12 cellular contexts compared by ENCODE assay signal in genomic region chr10:72085864-72086465, GRCh38. TPM values are rescaled to one million over a fixed set of nuclear protein-coding genes. Genes with fewer than 3 reads are reported as not detected.
DNase-seq lines count a peak whose midpoint lies in the region; ATAC-seq, FAIRE-seq and TF ChIP-seq lines count a peak whose summit lies in the region.
"Had no signal": no experiment of that assay in that cellular context is flagged by ENCODE, and none has a peak within 500 bp of the region (broad histone marks: within the 10 kb centered on the region; RNA-seq: fewer than 3 reads in every experiment).

No MANE protein-coding gene starts in this region.

- H3K27ac ChIP-seq in CD4-positive, alpha-beta T cell (ENCODE audit: low read depth, low read length), result peak overlapping the region; percentile 96
- no peak overlapping the region for H3K27ac ChIP-seq in body of pancreas

- no peak for ATAC-seq in CD4-positive, alpha-beta T cell (ENCODE audit: poor library complexity)
- no peak for ATAC-seq in natural killer cell treated with Interleukin-12 subunit alpha and Interleukin-12 subunit beta and Interleukin-15 and Interleukin-18, amount 100 ng/mL, for 72 hours
- ATAC-seq in body of pancreas, result no peak
- ATAC-seq in GM19455 (IDR thresholded peaks at IDR 0.05; ENCODE audit: unreplicated experiment), result no peak

- no peaks in the 10 kb centered on the region for H3K27me3 ChIP-seq in CD4-positive, alpha-beta T cell (ENCODE audit: control insufficient read depth, insufficient read depth, low read length)
- H3K27me3 ChIP-seq in body of pancreas, result peaks cover 0 to 20% of the 10 kb centered on the region in 2 donors

- peaks cover 4% of the 10 kb centered on the region for H3K27me3 Mint-ChIP-seq in CD4-positive, alpha-beta T cell
- H3K27me3 Mint-ChIP-seq in activated naive CD8-positive, alpha-beta T cell treated with anti-CD3 and anti-CD28 coated beads for 36 hours, result peaks cover 6% of the 10 kb centered on the region
- no peaks in the 10 kb centered on the region for H3K27me3 Mint-ChIP-seq in natural killer cell treated with Interleukin-12 subunit alpha and Interleukin-12 subunit beta and Interleukin-15 and Interleukin-18, amount 100 ng/mL, for 72 hours

- no peaks in the 10 kb centered on the region for H3K36me3 ChIP-seq in body of pancreas (replicated peaks in 1 of 2; ENCODE audit: insufficient read depth in 1 of 2, low read depth in 2 of 2)
- H3K36me3 ChIP-seq: HAP-1, stomach had no signal

- POLR2A ChIA-PET in CD4-positive, alpha-beta T cell (lab: Charles Lee), result interaction anchor here (0.8 to 8.0 kb wide), 10 partner anchors 10 to 264 kb away, joined by 3 to 117 read pairs (median 5); partner anchors contain the start of genes ANAPC16 and ASCC1

- no peak for TF ChIP-seq CTCF in CD4-positive, alpha-beta T cell (IDR thresholded peaks at IDR 0.05)
- TF ChIP-seq CTCF in GM10266 (IDR thresholded peaks at IDR 0.05; ENCODE audit: control insufficient read depth, insufficient read depth, low read depth, missing control alignments), result no peak
- TF ChIP-seq CTCF in body of pancreas (IDR thresholded peaks at IDR 0.05), result no peak

- CTCF ChIA-PET in CD4-positive, alpha-beta T cell (lab: Charles Lee), result no interaction called here

- H3K9me3 Mint-ChIP-seq in CD4-positive, alpha-beta T cell, result no peaks in the 10 kb centered on the region
- H3K9me3 Mint-ChIP-seq in activated naive CD8-positive, alpha-beta T cell treated with anti-CD3 and anti-CD28 coated beads for 36 hours, result no peaks in the 10 kb centered on the region
- H3K9me3 Mint-ChIP-seq in natural killer cell treated with Interleukin-12 subunit alpha and Interleukin-12 subunit beta and Interleukin-15 and Interleukin-18, amount 100 ng/mL, for 72 hours, result no peaks in the 10 kb centered on the region

- 78 to 82% methylated on average over 1 of the region's 1 CpG for WGBS in body of pancreas, 2 donors

- no peaks in the 10 kb centered on the region for H3K9me3 ChIP-seq in CD4-positive, alpha-beta T cell (ENCODE audit: control insufficient read depth, low read length)
- H3K9me3 ChIP-seq in body of pancreas, result no peaks in the 10 kb centered on the region
- H3K9me3 ChIP-seq: HAP-1, stomach had no signal

- H3K4me3 Mint-ChIP-seq in CD4-positive, alpha-beta T cell, result peak overlapping the region; percentile 100
- H3K4me3 Mint-ChIP-seq in activated naive CD8-positive, alpha-beta T cell treated with anti-CD3 and anti-CD28 coated beads for 36 hours, result peak overlapping the region; percentile 92
- peak overlapping the region; percentile 78 for H3K4me3 Mint-ChIP-seq in natural killer cell treated with Interleukin-12 subunit alpha and Interleukin-12 subunit beta and Interleukin-15 and Interleukin-18, amount 100 ng/mL, for 72 hours

- H3K36me3 Mint-ChIP-seq in CD4-positive, alpha-beta T cell (ENCODE audit: low read depth), result peaks cover 78% of the 10 kb centered on the region
- H3K36me3 Mint-ChIP-seq in activated naive CD8-positive, alpha-beta T cell treated with anti-CD3 and anti-CD28 coated beads for 36 hours, result peaks cover 41% of the 10 kb centered on the region
- no peaks in the 10 kb centered on the region for H3K36me3 Mint-ChIP-seq in natural killer cell treated with Interleukin-12 subunit alpha and Interleukin-12 subunit beta and Interleukin-15 and Interleukin-18, amount 100 ng/mL, for 72 hours

- no peak for DNase-seq in CD4-positive, alpha-beta T cell
- DNase-seq in GM10266 (ENCODE audit: extremely low spot score) (peak; percentile 23), RCC 7860 (ENCODE audit: low spot score) (no peak), body of pancreas (no peak), T-helper 9 cell (no peak)
- DNase-seq in activated naive CD8-positive, alpha-beta T cell treated with anti-CD3 and anti-CD28 coated beads for 36 hours, result no peak
- DNase-seq in natural killer cell treated with Interleukin-12 subunit alpha and Interleukin-12 subunit beta and Interleukin-15 and Interleukin-18, amount 100 ng/mL, for 72 hours (ENCODE audit: low spot score), result no peak
- DNase-seq: NCI-H187 treated with DMSO at 0.1 percent for 48 hours, stomach had no signal

- H3K27ac Mint-ChIP-seq in CD4-positive, alpha-beta T cell, result peak overlapping the region; percentile 98
- peak overlapping the region; percentile 88 for H3K27ac Mint-ChIP-seq in activated naive CD8-positive, alpha-beta T cell treated with anti-CD3 and anti-CD28 coated beads for 36 hours
- H3K27ac Mint-ChIP-seq in natural killer cell treated with Interleukin-12 subunit alpha and Interleukin-12 subunit beta and Interleukin-15 and Interleukin-18, amount 100 ng/mL, for 72 hours, result peak overlapping the region; percentile 78 to 89

- peaks cover 17% of the 10 kb centered on the region for H3K4me1 ChIP-seq in body of pancreas
- H3K4me1 ChIP-seq: HAP-1 had no signal

- intact Hi-C loops in CD4-positive, alpha-beta T cell (cut with DNase I, micrococcal nuclease), result loop anchor here (5.0 to 10.0 kb wide), 4 partner anchors 41 to 609 kb away; partner anchors contain the start of genes ANAPC16 (in 2 of the 2), ASCC1 (in 2 of the 2) and MCU (in 1 of the 2)
- intact Hi-C loops in body of pancreas (cut with DNase I), result no loop called here

- H3K4me3 ChIP-seq in body of pancreas, result no peak overlapping the region
- H3K4me3 ChIP-seq: HAP-1 had no signal

- no peak for TF ChIP-seq POLR2A in body of pancreas (IDR thresholded peaks at IDR 0.05)

- no peak for FAIRE-seq in RCC 7860 (lab: Jason Lieb, UNC)
- FAIRE-seq: colon had no signal

- peaks cover 82% of the 10 kb centered on the region for H3K4me1 Mint-ChIP-seq in CD4-positive, alpha-beta T cell (ENCODE audit: low read depth)
- H3K4me1 Mint-ChIP-seq in activated naive CD8-positive, alpha-beta T cell treated with anti-CD3 and anti-CD28 coated beads for 36 hours, result peaks cover 65% of the 10 kb centered on the region
- H3K4me1 Mint-ChIP-seq in natural killer cell treated with Interleukin-12 subunit alpha and Interleukin-12 subunit beta and Interleukin-15 and Interleukin-18, amount 100 ng/mL, for 72 hours (ENCODE audit: low read depth in 2 of 2), result peaks cover 44 to 57% of the 10 kb centered on the region in 2 donors

RNA-seq across cellular contexts. Expression of gene SPOCK2, which starts 2.4 kb away (rescaled TPM):
- total RNA-seq in CD4-positive, alpha-beta T cell, result 100 to 1,000 TPM; 976 to 998 TPM
- total RNA-seq in activated naive CD8-positive, alpha-beta T cell treated with anti-CD3 and anti-CD28 coated beads for 36 hours, result 100 to 1,000 TPM; 136 to 142 TPM
- total RNA-seq in natural killer cell treated with Interleukin-12 subunit alpha and Interleukin-12 subunit beta and Interleukin-15 and Interleukin-18, amount 100 ng/mL, for 72 hours, result 10 to 100 TPM; 24.9 to 25.9 TPM
- 1 to 10 TPM; 2.0 to 7.3 TPM for total RNA-seq in body of pancreas

Comparison
In these comparisons a context has a peak if more than half of its experiments do, and no peak if none do; other contexts are left out.
1. RNA of gene SPOCK2, which starts 2.4 kb away (total RNA-seq): 976 to 998 TPM in CD4-positive, alpha-beta T cell; 136 to 142 TPM in activated naive CD8-positive, alpha-beta T cell treated with anti-CD3 and anti-CD28 coated beads for 36 hours, 24.9 to 25.9 TPM in natural killer cell treated with Interleukin-12 subunit alpha and Interleukin-12 subunit beta and Interleukin-15 and Interleukin-18, amount 100 ng/mL, for 72 hours and 2.0 to 7.3 TPM in body of pancreas; every median in the first group is over 4 times any median in the second.
2. Peak in every context shown above with its lines, with median percentiles within 50 percentile points of each other: H3K27ac Mint-ChIP-seq and H3K4me3 Mint-ChIP-seq.